12 cellular contexts compared by ENCODE assay signal in the genomic region with DNA sequence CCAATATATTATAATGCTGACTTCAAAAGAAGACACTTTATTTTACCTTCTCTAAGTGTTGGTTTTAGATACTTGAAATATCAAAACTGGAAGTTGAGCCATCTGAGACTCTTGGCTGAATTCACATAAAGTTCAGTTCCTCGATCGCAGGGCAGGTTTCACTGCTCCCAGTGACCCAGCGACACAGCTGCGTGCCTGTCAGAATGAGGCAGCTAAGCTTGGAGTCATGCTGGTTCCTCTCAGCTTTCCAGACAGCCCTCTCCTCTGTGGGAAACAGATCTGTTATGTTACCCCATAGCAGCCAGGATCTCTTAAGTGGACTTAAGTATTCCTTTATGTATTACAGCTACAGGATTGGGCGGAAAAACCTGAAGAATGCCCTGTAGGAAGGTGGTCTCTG.
DNase-seq lines count a peak whose midpoint lies in the region; ATAC-seq and TF ChIP-seq lines count a peak whose summit lies in the region.
"Had no signal": no experiment of that assay in that cellular context is flagged by ENCODE, and none has a peak within 500 bp of the region (broad histone marks: within the 10 kb centered on the region; RNA-seq: fewer than 3 reads in every experiment).

No MANE protein-coding gene starts in this region.

- H3K36me3 Mint-ChIP-seq in natural killer cell treated with Interleukin-12 subunit alpha and Interleukin-12 subunit beta and Interleukin-15 and Interleukin-18, amount 100 ng/mL, for 72 hours = peaks cover 5% of the 10 kb centered on the region

- peaks cover 9% of the 10 kb centered on the region for H3K4me1 ChIP-seq in mucosa of descending colon (ENCODE audit: low read depth)

- ATAC-seq in GM18498 (IDR thresholded peaks at IDR 0.05; ENCODE audit: unreplicated experiment) (peak; percentile 46), HG02571 (IDR thresholded peaks at IDR 0.05; ENCODE audit: unreplicated experiment) (peak; percentile 44), mucosa of descending colon (peak; percentile 60), HG02970 (IDR thresholded peaks at IDR 0.05; ENCODE audit: low FRiP score, unreplicated experiment) (no peak)
- no peak for ATAC-seq in natural killer cell treated with Interleukin-12 subunit alpha and Interleukin-12 subunit beta and Interleukin-15 and Interleukin-18, amount 100 ng/mL, for 72 hours

- H3K36me3 ChIP-seq in mucosa of descending colon (ENCODE audit: low read depth) = no peaks in the 10 kb centered on the region

- DNase-seq in SHP77 treated with DMSO at 0.1 percent for 48 hours (lab: John Stamatoyannopoulos, UW) = peak; percentile 54
- DNase-seq in mucosa of descending colon = peak in 1 of 3 donors; percentile 18
- no peak for DNase-seq in stimulated activated CD4-positive, alpha-beta T cell treated with anti-CD3 and anti-CD28 coated beads, Interleukin-4, amount 100 ng/mL, for 1 hour
- DNase-seq in natural killer cell treated with Interleukin-12 subunit alpha and Interleukin-12 subunit beta and Interleukin-15 and Interleukin-18, amount 100 ng/mL, for 72 hours (ENCODE audit: low spot score) = no peak
- DNase-seq in C1 segment of cervical spinal cord (lab: John Stamatoyannopoulos, UW) = no peak
- DNase-seq: KBM-7, left cardiac atrium, stomach had no signal

- no peak for TF ChIP-seq CTCF in mucosa of descending colon (IDR thresholded peaks at IDR 0.05)

- H3K4me3 Mint-ChIP-seq in natural killer cell treated with Interleukin-12 subunit alpha and Interleukin-12 subunit beta and Interleukin-15 and Interleukin-18, amount 100 ng/mL, for 72 hours = no peak overlapping the region

- H3K9me3 ChIP-seq in mucosa of descending colon = no peaks in the 10 kb centered on the region
- H3K9me3 ChIP-seq: stomach had no signal

- peaks cover 18 to 26% of the 10 kb centered on the region in 2 donors for H3K4me1 Mint-ChIP-seq in natural killer cell treated with Interleukin-12 subunit alpha and Interleukin-12 subunit beta and Interleukin-15 and Interleukin-18, amount 100 ng/mL, for 72 hours (ENCODE audit: low read depth in 2 of 2)

- no peak overlapping the region for H3K27ac Mint-ChIP-seq in natural killer cell treated with Interleukin-12 subunit alpha and Interleukin-12 subunit beta and Interleukin-15 and Interleukin-18, amount 100 ng/mL, for 72 hours

- intact Hi-C loops in mucosa of descending colon (cut with DNase I, micrococcal nuclease) = no loop called here

- H3K27me3 Mint-ChIP-seq in natural killer cell treated with Interleukin-12 subunit alpha and Interleukin-12 subunit beta and Interleukin-15 and Interleukin-18, amount 100 ng/mL, for 72 hours = no peaks in the 10 kb centered on the region

- H3K9me3 Mint-ChIP-seq in natural killer cell treated with Interleukin-12 subunit alpha and Interleukin-12 subunit beta and Interleukin-15 and Interleukin-18, amount 100 ng/mL, for 72 hours = no peaks in the 10 kb centered on the region

- no peak overlapping the region for H3K4me3 ChIP-seq in mucosa of descending colon
- H3K4me3 ChIP-seq: skin epidermis, stomach had no signal

Comparison
In these comparisons a context has a peak if more than half of its experiments do, and no peak if none do; other contexts are left out.
1. ATAC-seq: peak in GM18498 (single experiment), HG02571 (single experiment) and mucosa of descending colon (single experiment); none in natural killer cell treated with Interleukin-12 subunit alpha and Interleukin-12 subunit beta and Interleukin-15 and Interleukin-18, amount 100 ng/mL, for 72 hours (0 of 2) and HG02970 (single experiment).